Comparison of ENCODE assay signal across 8 cellular contexts in genomic region chr13:27621366-27622101, GRCh38. TPM values are rescaled to one million over a fixed set of nuclear protein-coding genes. Genes with fewer than 3 reads are reported as not detected.
DNase-seq lines count a peak whose midpoint lies in the region; ATAC-seq lines count a peak whose summit lies in the region.

A gene with protein sequence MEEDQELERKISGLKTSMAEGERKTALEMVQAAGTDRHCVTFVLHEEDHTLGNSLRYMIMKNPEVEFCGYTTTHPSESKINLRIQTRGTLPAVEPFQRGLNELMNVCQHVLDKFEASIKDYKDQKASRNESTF (plus strand): TSS chr13:27621892. CDS start chr13:27621984, 92 bp downstream.

- peak within 1 kb of the TSS; percentile 95 to 98 (median 97) for H3K27ac Mint-ChIP-seq in IgD-negative memory B cell
- H3K27ac Mint-ChIP-seq in activated T-helper 1 cell treated with anti-CD3 and anti-CD28 coated beads, Interleukin-12 subunit alpha, Interleukin-12 subunit beta, Interleukin-2, Interleukin-4 antibody, amounts not matched to agents 30 ng/mL and 10 ng/mL and 1 ng/mL, durations not matched to agents 14 hours and 24 hours and 36 hours, result peak within 1 kb of the TSS; percentile 90
- peak within 1 kb of the TSS; percentile 97 to 98 (median 98) for H3K27ac Mint-ChIP-seq in naive B cell
- peak within 1 kb of the TSS; percentile 86 for H3K27ac Mint-ChIP-seq in stimulated activated memory B cell treated with anti-CD40 and anti-IgM and Interleukin-4, amounts not matched to agents 10 μg/mL and 1 μg/mL and 100 μg/mL, for 72 hours

- H3K4me3 Mint-ChIP-seq in IgD-negative memory B cell (peak within 1 kb of the TSS; percentile 95 to 97 (median 97)), naive B cell (peak within 1 kb of the TSS; percentile 88 to 99 (median 96))
- H3K4me3 Mint-ChIP-seq in activated T-helper 1 cell treated with anti-CD3 and anti-CD28 coated beads, Interleukin-12 subunit alpha, Interleukin-12 subunit beta, Interleukin-2, Interleukin-4 antibody, amounts not matched to agents 30 ng/mL and 10 ng/mL and 1 ng/mL, durations not matched to agents 14 hours and 24 hours and 36 hours, result peak within 1 kb of the TSS; percentile 93
- H3K4me3 Mint-ChIP-seq in stimulated activated memory B cell treated with anti-CD40 and anti-IgM and Interleukin-4, amounts not matched to agents 10 μg/mL and 1 μg/mL and 100 μg/mL, for 72 hours, result peak within 1 kb of the TSS; percentile 93

- peaks cover 6% of the 10 kb centered on the region for H3K36me3 Mint-ChIP-seq in IgD-negative memory B cell
- peaks cover 33% of the 10 kb centered on the region for H3K36me3 Mint-ChIP-seq in activated T-helper 1 cell treated with anti-CD3 and anti-CD28 coated beads, Interleukin-12 subunit alpha, Interleukin-12 subunit beta, Interleukin-2, Interleukin-4 antibody, amounts not matched to agents 30 ng/mL and 10 ng/mL and 1 ng/mL, durations not matched to agents 14 hours and 24 hours and 36 hours (ENCODE audit: low read depth)
- H3K36me3 Mint-ChIP-seq in naive B cell, result peaks cover 0 to 13% of the 10 kb centered on the region in 2 donors
- peaks cover 30% of the 10 kb centered on the region for H3K36me3 Mint-ChIP-seq in stimulated activated memory B cell treated with anti-CD40 and anti-IgM and Interleukin-4, amounts not matched to agents 10 μg/mL and 1 μg/mL and 100 μg/mL, for 72 hours

- no peaks in the 10 kb centered on the region for H3K27me3 Mint-ChIP-seq in IgD-negative memory B cell
- H3K27me3 Mint-ChIP-seq in activated T-helper 1 cell treated with anti-CD3 and anti-CD28 coated beads, Interleukin-12 subunit alpha, Interleukin-12 subunit beta, Interleukin-2, Interleukin-4 antibody, amounts not matched to agents 30 ng/mL and 10 ng/mL and 1 ng/mL, durations not matched to agents 14 hours and 24 hours and 36 hours (ENCODE audit: insufficient read depth), result no peaks in the 10 kb centered on the region
- no peaks in the 10 kb centered on the region for H3K27me3 Mint-ChIP-seq in naive B cell
- no peaks in the 10 kb centered on the region for H3K27me3 Mint-ChIP-seq in stimulated activated memory B cell treated with anti-CD40 and anti-IgM and Interleukin-4, amounts not matched to agents 10 μg/mL and 1 μg/mL and 100 μg/mL, for 72 hours

- peaks cover 36 to 58% (median 54%) of the 10 kb centered on the region in 3 donors for H3K4me1 Mint-ChIP-seq in IgD-negative memory B cell
- H3K4me1 Mint-ChIP-seq in activated T-helper 1 cell treated with anti-CD3 and anti-CD28 coated beads, Interleukin-12 subunit alpha, Interleukin-12 subunit beta, Interleukin-2, Interleukin-4 antibody, amounts not matched to agents 30 ng/mL and 10 ng/mL and 1 ng/mL, durations not matched to agents 14 hours and 24 hours and 36 hours (ENCODE audit: low read depth), result peaks cover 66% of the 10 kb centered on the region
- peaks cover 57 to 65% (median 59%) of the 10 kb centered on the region in 3 donors for H3K4me1 Mint-ChIP-seq in naive B cell
- peaks cover 72% of the 10 kb centered on the region for H3K4me1 Mint-ChIP-seq in stimulated activated memory B cell treated with anti-CD40 and anti-IgM and Interleukin-4, amounts not matched to agents 10 μg/mL and 1 μg/mL and 100 μg/mL, for 72 hours

- H3K9me3 Mint-ChIP-seq in IgD-negative memory B cell (no peaks in the 10 kb centered on the region), naive B cell (no peaks in the 10 kb centered on the region)
- no peaks in the 10 kb centered on the region for H3K9me3 Mint-ChIP-seq in activated T-helper 1 cell treated with anti-CD3 and anti-CD28 coated beads, Interleukin-12 subunit alpha, Interleukin-12 subunit beta, Interleukin-2, Interleukin-4 antibody, amounts not matched to agents 30 ng/mL and 10 ng/mL and 1 ng/mL, durations not matched to agents 14 hours and 24 hours and 36 hours
- no peaks in the 10 kb centered on the region for H3K9me3 Mint-ChIP-seq in stimulated activated memory B cell treated with anti-CD40 and anti-IgM and Interleukin-4, amounts not matched to agents 10 μg/mL and 1 μg/mL and 100 μg/mL, for 72 hours

- peak; percentile 57 for ATAC-seq in GM21528 (IDR thresholded peaks at IDR 0.05; ENCODE audit: low FRiP score, unreplicated experiment)
- ATAC-seq in naive B cell (ENCODE audit: low read depth in 2 of 2), result peak; percentile 56 to 64
- peak; percentile 88 for ATAC-seq in stimulated activated memory B cell treated with anti-CD40 and anti-IgM and Interleukin-4, amounts not matched to agents 10 μg/mL and 1 μg/mL and 100 μg/mL, for 72 hours

- intact Hi-C loops in activated T-helper 1 cell treated with anti-CD3 and anti-CD28 coated beads, Interleukin-12 subunit alpha, Interleukin-12 subunit beta, Interleukin-2, Interleukin-4 antibody, amounts not matched to agents 30 ng/mL and 10 ng/mL and 1 ng/mL, durations not matched to agents 14 hours and 24 hours and 36 hours (cut with micrococcal nuclease), result loop anchor here (1.0 to 5.0 kb wide), 12 partner anchors 81 to 1435 kb away; partner anchors contain the start of genes CDK8, PAN3, POMP and RASL11A

- DNase-seq in DMS153 treated with DMSO at 0.1 percent for 48 hours (lab: John Stamatoyannopoulos, UW; ENCODE audit: unreplicated experiment) (peak; percentile 77), RPMI8226 (peak; percentile 92), fibroblast of gingiva (ENCODE audit: low read depth) (peak; percentile 69), naive B cell (peak; percentile 89)
- peak; percentile 76 for DNase-seq in activated T-helper 1 cell treated with anti-CD3 and anti-CD28 coated beads, Interleukin-12 subunit alpha, Interleukin-12 subunit beta, Interleukin-2, Interleukin-4 antibody, amounts not matched to agents 30 ng/mL and 10 ng/mL and 1 ng/mL, durations not matched to agents 14 hours and 24 hours and 36 hours (ENCODE audit: low spot score)

RNA-seq across cellular contexts. Expression of the gene that starts here (rescaled TPM):
- polyA plus RNA-seq in IgD-negative memory B cell, result 91.3 TPM
- 127 and 133 TPM in 2 replicates for total RNA-seq in activated T-helper 1 cell treated with anti-CD3 and anti-CD28 coated beads, Interleukin-12 subunit alpha, Interleukin-12 subunit beta, Interleukin-2, Interleukin-4 antibody, amounts not matched to agents 30 ng/mL and 10 ng/mL and 1 ng/mL, durations not matched to agents 14 hours and 24 hours and 36 hours
- polyA plus RNA-seq in naive B cell (ENCODE audit: low read depth in 6 of 6), result 100 to 1,000 TPM; 106 to 149 (median 130) TPM

Comparison
In these comparisons a context has a peak if more than half of its experiments do, and no peak if none do; other contexts are left out.
1. Peak in every context shown above with its lines: DNase-seq and ATAC-seq.